Comparison of ENCODE assay signal across 23 cellular contexts in genomic region chr17:42055496-42055895, GRCh38. TPM values are rescaled to one million over a fixed set of nuclear protein-coding genes. Genes with fewer than 3 reads are reported as not detected.
DNase-seq lines count a peak whose midpoint lies in the region; ATAC-seq and TF ChIP-seq lines count a peak whose summit lies in the region.
"Had no signal": no experiment of that assay in that cellular context is flagged by ENCODE, and none has a peak within 500 bp of the region (broad histone marks: within the 10 kb centered on the region; RNA-seq: fewer than 3 reads in every experiment).

No MANE protein-coding gene starts in this region.

- peaks cover 17% of the 10 kb centered on the region for H3K4me1 Mint-ChIP-seq in activated T-cell treated with anti-CD3 and anti-CD28 coated beads, Interleukin-2, amount 50 U/mL, for 72 hours (ENCODE audit: low read depth)
- H3K4me1 Mint-ChIP-seq in type B pancreatic cell (ENCODE audit: unreplicated experiment): peaks cover 21% of the 10 kb centered on the region
- H3K4me1 Mint-ChIP-seq in CD8-positive, alpha-beta memory T cell: peaks cover 3 to 6% (median 6%) of the 10 kb centered on the region in 3 donors

- H3K36me3 Mint-ChIP-seq in activated T-cell treated with anti-CD3 and anti-CD28 coated beads, Interleukin-2, amount 50 U/mL, for 72 hours (ENCODE audit: insufficient read depth in 2 of 2): no peaks in the 10 kb centered on the region
- H3K36me3 Mint-ChIP-seq in type B pancreatic cell: no peaks in the 10 kb centered on the region
- H3K36me3 Mint-ChIP-seq in CD8-positive, alpha-beta memory T cell: no peaks in the 10 kb centered on the region
- H3K36me3 Mint-ChIP-seq: CD4-positive, CD25-positive, alpha-beta regulatory T cell had no signal

- no peaks in the 10 kb centered on the region for H3K36me3 ChIP-seq in KOPT-K1 (ENCODE audit: insufficient read depth, low read length)
- H3K36me3 ChIP-seq in CD8-positive, alpha-beta memory T cell (ENCODE audit: insufficient read depth, low read length): no peaks in the 10 kb centered on the region
- H3K36me3 ChIP-seq: ascending aorta, esophagus muscularis mucosa, suprapubic skin had no signal

- H3K9me3 Mint-ChIP-seq in activated T-cell treated with anti-CD3 and anti-CD28 coated beads, Interleukin-2, amount 50 U/mL, for 72 hours: no peaks in the 10 kb centered on the region
- H3K9me3 Mint-ChIP-seq in type B pancreatic cell: no peaks in the 10 kb centered on the region
- H3K9me3 Mint-ChIP-seq in CD8-positive, alpha-beta memory T cell: no peaks in the 10 kb centered on the region
- H3K9me3 Mint-ChIP-seq: central memory CD8-positive, alpha-beta T cell had no signal

- peak; percentile 9 to 17 for ATAC-seq in activated T-cell treated with anti-CD3 and anti-CD28 coated beads, Interleukin-2, amount 50 U/mL, for 72 hours (replicated peaks in 1 of 2)
- ATAC-seq in left colon: no peak
- ATAC-seq: left ventricle myocardium superior, Panc1 had no signal

- CTCF ChIA-PET in CD8-positive, alpha-beta memory T cell (lab: Charles Lee): interaction anchor here (1.3 kb wide), 1 partner anchor 10 kb away, joined by 4 read pairs; no protein-coding TSS in a partner anchor

- peaks cover 41% of the 10 kb centered on the region for H3K27me3 Mint-ChIP-seq in activated T-cell treated with anti-CD3 and anti-CD28 coated beads, Interleukin-2, amount 50 U/mL, for 72 hours (ENCODE audit: low read depth)
- peaks cover 44% of the 10 kb centered on the region for H3K27me3 Mint-ChIP-seq in type B pancreatic cell
- H3K27me3 Mint-ChIP-seq in CD8-positive, alpha-beta memory T cell: peaks cover 32 to 62% of the 10 kb centered on the region in 2 donors

- H3K4me3 ChIP-seq in epithelial cell of esophagus (ENCODE audit: low read length): no peak overlapping the region
- no peak overlapping the region for H3K4me3 ChIP-seq in CD8-positive, alpha-beta memory T cell (ENCODE audit: low read length)
- H3K4me3 ChIP-seq: ascending aorta, esophagus muscularis mucosa, suprapubic skin had no signal

- no peaks in the 10 kb centered on the region for H3K9me3 ChIP-seq in KOPT-K1 (ENCODE audit: insufficient read depth, low read length, poor library complexity, severe bottlenecking)
- H3K9me3 ChIP-seq in CD8-positive, alpha-beta memory T cell (ENCODE audit: low read length): no peaks in the 10 kb centered on the region
- H3K9me3 ChIP-seq: ascending aorta, esophagus muscularis mucosa, SK-N-SH, suprapubic skin had no signal

- no peak for TF ChIP-seq CTCF in epithelial cell of esophagus (IDR thresholded peaks at IDR 0.05; ENCODE audit: insufficient read depth, low read depth, low read length, missing control alignments)
- TF ChIP-seq CTCF in type B pancreatic cell (conservative IDR thresholded peaks at IDR 0.05): no peak

- POLR2A ChIA-PET in CD8-positive, alpha-beta memory T cell (lab: Charles Lee): no interaction called here

- H3K27ac ChIP-seq in KOPT-K1 (ENCODE audit: low read depth, low read length, poor library complexity, severe bottlenecking): peak overlapping the region; percentile 90
- no peak overlapping the region for H3K27ac ChIP-seq in CD8-positive, alpha-beta memory T cell (ENCODE audit: low read depth, low read length)
- H3K27ac ChIP-seq: ascending aorta, esophagus muscularis mucosa, suprapubic skin had no signal

- no peak for TF ChIP-seq POLR2A in erythroblast (IDR thresholded peaks at IDR 0.05; ENCODE audit: low read length)

- no peak overlapping the region for H3K27ac Mint-ChIP-seq in activated T-cell treated with anti-CD3 and anti-CD28 coated beads, Interleukin-2, amount 50 U/mL, for 72 hours
- peak overlapping the region; percentile 58 for H3K27ac Mint-ChIP-seq in type B pancreatic cell
- H3K27ac Mint-ChIP-seq in CD8-positive, alpha-beta memory T cell: peak overlapping the region in 1 of 8 donors; percentile 79
- H3K27ac Mint-ChIP-seq: CD4-positive, CD25-positive, alpha-beta regulatory T cell had no signal

- peaks cover 7% of the 10 kb centered on the region for H3K4me1 ChIP-seq in CD8-positive, alpha-beta memory T cell (ENCODE audit: insufficient read depth, low read length)
- H3K4me1 ChIP-seq: ascending aorta had no signal

- intact Hi-C loops in left colon (cut with DNase I, micrococcal nuclease): loop anchor here in 1 of 2 donors (10.0 kb wide), 1 partner anchor 59 kb away; the partner anchor contains the start of gene DHX58

- peaks cover 17% of the 10 kb centered on the region for H3K27me3 ChIP-seq in CD8-positive, alpha-beta memory T cell (ENCODE audit: insufficient read depth, low read length, poor library complexity, severe bottlenecking)
- H3K27me3 ChIP-seq: ascending aorta had no signal

- no peak for DNase-seq in activated T-cell treated with anti-CD3 and anti-CD28 coated beads, Interleukin-2, amount 50 U/mL, for 72 hours
- no peak for DNase-seq in activated T-cell treated with anti-CD3 and anti-CD28 coated beads for 4 hours
- DNase-seq in epithelial cell of esophagus (ENCODE audit: low read depth): peak; percentile 27
- DNase-seq in type B pancreatic cell (ENCODE audit: extremely low spot score, unreplicated experiment): no peak
- DNase-seq in CD8-positive, alpha-beta memory T cell: no peak
- DNase-seq in erythroblast (lab: John Stamatoyannopoulos, UW): no peak
- DNase-seq in left colon: no peak
- DNase-seq: activated naive CD4-positive, alpha-beta T cell; CD4-positive, CD25-positive, alpha-beta regulatory T cell; DMS153; left ventricle myocardium superior; NCI-H774; SK-N-SH; T-helper 9 cell had no signal

- no peak overlapping the region for H3K4me3 Mint-ChIP-seq in activated T-cell treated with anti-CD3 and anti-CD28 coated beads, Interleukin-2, amount 50 U/mL, for 72 hours
- H3K4me3 Mint-ChIP-seq in type B pancreatic cell: no peak overlapping the region
- no peak overlapping the region for H3K4me3 Mint-ChIP-seq in CD8-positive, alpha-beta memory T cell
- H3K4me3 Mint-ChIP-seq: CD4-positive, CD25-positive, alpha-beta regulatory T cell; central memory CD8-positive, alpha-beta T cell had no signal

RNA-seq across cellular contexts. Expression of gene C17orf113, which starts 5.1 kb away (rescaled TPM):
- 1 to 10 TPM in 1 of 2 donors, under 1 TPM in 1; 0.86 to 1.3 TPM for total RNA-seq in activated T-cell treated with anti-CD3 and anti-CD28 coated beads, Interleukin-2, amount 50 U/mL, for 72 hours
- total RNA-seq in type B pancreatic cell (ENCODE audit: low replicate concordance): 2.1 and 3.0 TPM in 2 replicates
- total RNA-seq in CD8-positive, alpha-beta memory T cell: under 1 TPM; 0.15 to 0.20 TPM
- polyA plus RNA-seq in CD8-positive, alpha-beta memory T cell: 0.10 TPM
- total RNA-seq in left colon: 1 to 10 TPM; 1.8 to 2.5 TPM

RNA-seq across cellular contexts. Expression of gene NKIRAS2, which starts 35.6 kb away (rescaled TPM):
- total RNA-seq in activated T-cell treated with anti-CD3 and anti-CD28 coated beads, Interleukin-2, amount 50 U/mL, for 72 hours: 10 to 100 TPM; 18.6 to 24.3 TPM
- total RNA-seq in type B pancreatic cell (ENCODE audit: low replicate concordance): 44.7 and 45.0 TPM in 2 replicates
- 10 to 100 TPM; 29.4 to 31.3 TPM for total RNA-seq in CD8-positive, alpha-beta memory T cell
- 33.5 TPM for polyA plus RNA-seq in CD8-positive, alpha-beta memory T cell
- 10 to 100 TPM; 29.4 to 31.9 TPM for total RNA-seq in left colon

RNA-seq across cellular contexts. Expression of gene DNAJC7, which starts 38.3 kb away (rescaled TPM):
- total RNA-seq in activated T-cell treated with anti-CD3 and anti-CD28 coated beads, Interleukin-2, amount 50 U/mL, for 72 hours: 100 to 1,000 TPM; 106 to 117 TPM
- total RNA-seq in type B pancreatic cell (ENCODE audit: low replicate concordance) (77.3 and 88.7 TPM in 2 replicates), left colon (10 to 100 TPM; 76.5 to 84.6 TPM)
- 100 to 1,000 TPM; 111 TPM for total RNA-seq in CD8-positive, alpha-beta memory T cell
- 74.6 TPM for polyA plus RNA-seq in CD8-positive, alpha-beta memory T cell

RNA-seq across cellular contexts. Expression of gene ZNF385C, which starts 42.8 kb away (rescaled TPM):
- total RNA-seq in activated T-cell treated with anti-CD3 and anti-CD28 coated beads, Interleukin-2, amount 50 U/mL, for 72 hours: 1 to 10 TPM; 1.1 to 1.6 TPM
- 1.7 and 3.3 TPM in 2 replicates for total RNA-seq in type B pancreatic cell (ENCODE audit: low replicate concordance)
- total RNA-seq in CD8-positive, alpha-beta memory T cell: not detected
- not detected for polyA plus RNA-seq in CD8-positive, alpha-beta memory T cell
- under 1 TPM; 0.34 to 0.40 TPM for total RNA-seq in left colon
- total RNA-seq: ascending aorta; CD4-positive, CD25-positive, alpha-beta regulatory T cell; glomerular endothelial cell; pulmonary artery endothelial cell had no signal
- polyA plus RNA-seq: AG04450 had no signal

RNA-seq across cellular contexts. Expression of gene DHX58, which starts 57.0 kb away (rescaled TPM):
- 10 to 100 TPM; 33.2 to 62.0 TPM for total RNA-seq in activated T-cell treated with anti-CD3 and anti-CD28 coated beads, Interleukin-2, amount 50 U/mL, for 72 hours
- total RNA-seq in type B pancreatic cell (ENCODE audit: low replicate concordance) (0.72 and 1.3 TPM in 2 replicates), left colon (10 to 100 TPM; 10.8 to 12.3 TPM)
- 1 to 10 TPM; 8.1 to 9.7 TPM for total RNA-seq in CD8-positive, alpha-beta memory T cell
- polyA plus RNA-seq in CD8-positive, alpha-beta memory T cell: 10.7 TPM
